12 cellular contexts compared by ENCODE assay signal in the genomic region with DNA sequence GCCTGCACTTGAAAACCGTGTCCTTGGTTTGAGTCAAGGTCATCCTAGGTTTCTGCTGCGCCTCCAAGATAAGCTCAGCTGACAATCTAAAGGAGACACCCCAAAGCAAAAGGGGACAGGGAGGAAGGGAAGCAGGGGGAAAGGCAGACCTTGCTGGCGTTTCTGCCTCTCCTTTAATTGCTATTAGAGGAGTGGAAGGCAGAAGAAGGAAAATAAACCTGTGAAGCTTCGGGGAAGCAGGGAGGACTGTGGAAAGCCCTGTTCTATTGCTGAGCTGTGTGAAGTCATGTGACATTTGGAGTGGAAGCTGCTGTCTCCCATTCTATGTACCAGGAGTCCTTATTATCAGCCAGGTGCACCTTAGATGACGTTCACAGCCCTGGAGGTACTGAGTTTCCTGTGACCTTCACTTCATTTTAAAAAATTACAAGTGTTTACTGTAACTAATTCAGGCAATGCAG. TPM values are rescaled to one million over a fixed set of nuclear protein-coding genes. Genes with fewer than 3 reads are reported as not detected.
DNase-seq lines count a peak whose midpoint lies in the region; ATAC-seq and TF ChIP-seq lines count a peak whose summit lies in the region.
"Had no signal": no experiment of that assay in that cellular context is flagged by ENCODE, and none has a peak within 500 bp of the region (broad histone marks: within the 10 kb centered on the region; RNA-seq: fewer than 3 reads in every experiment).

No MANE protein-coding gene starts in this region.

- no peaks in the 10 kb centered on the region for H3K27me3 ChIP-seq in cardiac muscle cell
- H3K27me3 ChIP-seq in iPS-20b (ENCODE audit: insufficient read depth, low read length): no peaks in the 10 kb centered on the region
- H3K27me3 ChIP-seq in transverse colon: no peaks in the 10 kb centered on the region
- no peaks in the 10 kb centered on the region for H3K27me3 ChIP-seq in foreskin keratinocyte
- H3K27me3 ChIP-seq: upper lobe of left lung had no signal

- TF ChIP-seq POLR2A in transverse colon (IDR thresholded peaks at IDR 0.05): no peak

- no peak for TF ChIP-seq CTCF in cardiac muscle cell (IDR thresholded peaks at IDR 0.05; ENCODE audit: low read depth, low read length)
- no peak for TF ChIP-seq CTCF in transverse colon (IDR thresholded peaks at IDR 0.05)
- no peak for TF ChIP-seq CTCF in foreskin keratinocyte (conservative IDR thresholded peaks at IDR 0.05)

- DNase-seq in cardiac muscle cell (ENCODE audit: low read depth in 1 of 2, low spot score in 1 of 2): peak in 1 of 2 donors; percentile 47
- no peak for DNase-seq in left ventricle myocardium superior
- peak; percentile 53 for DNase-seq in NCI-H774 (lab: John Stamatoyannopoulos, UW)
- no peak for DNase-seq in transverse colon
- DNase-seq in foreskin keratinocyte: no peak
- DNase-seq: activated CD8-positive, alpha-beta memory T cell treated with anti-CD3 and anti-CD28 coated beads, Interleukin-2, amount 50 U/mL, for 48 hours; NCI-H1694; SIG-M5; upper lobe of left lung had no signal

- in situ Hi-C loops in transverse colon (cut with MboI; ENCODE audit: low pct_ligation_motif_present in 1 of 4, low pct_unique_long_range_greater_than_20kb in 1 of 4, low sequenced_read_pairs in 3 of 4): loop anchor here in 1 of 4 donors (5.0 kb wide), 1 partner anchor 61 kb away; no protein-coding TSS in a partner anchor

- H3K9me3 ChIP-seq in cardiac muscle cell (ENCODE audit: low read depth) (no peaks in the 10 kb centered on the region), iPS-20b (ENCODE audit: insufficient read depth, low read depth, low read length) (no peaks in the 10 kb centered on the region), transverse colon (no peaks in the 10 kb centered on the region)
- H3K9me3 ChIP-seq: upper lobe of left lung had no signal

- no peak for ATAC-seq in left ventricle myocardium superior
- ATAC-seq in GM18519 (IDR thresholded peaks at IDR 0.05; ENCODE audit: low FRiP score, unreplicated experiment): no peak
- no peak for ATAC-seq in foreskin keratinocyte
- ATAC-seq in HG03175 (IDR thresholded peaks at IDR 0.05; ENCODE audit: unreplicated experiment): no peak

- intact Hi-C loops in left ventricle myocardium superior (cut with micrococcal nuclease): no loop called here
- intact Hi-C loops in transverse colon (cut with DNase I; ENCODE audit: low total_unique reads): no loop called here

- 54 to 60% methylated on average over 3 to 5 of the region's 5 CpGs for WGBS in transverse colon (ENCODE audit: low coverage in 1 of 2), 2 donors

- no peak for TF ChIP-seq EP300 in transverse colon (IDR thresholded peaks at IDR 0.05; ENCODE audit: low read depth)

- 0 out of 2 replicates have a peak overlapping the region, but pooled peaks have one; percentile 25 for H3K9ac ChIP-seq in iPS-20b (ENCODE audit: low read depth, low read length)

- H3K36me3 ChIP-seq in cardiac muscle cell (no peaks in the 10 kb centered on the region), iPS-20b (ENCODE audit: insufficient read depth, low read depth, low read length) (0 out of 2 replicates have a peak, but pooled peaks cover 1% of the 10 kb centered on the region), transverse colon (no peaks in the 10 kb centered on the region)
- H3K36me3 ChIP-seq: upper lobe of left lung had no signal

- H3K27ac ChIP-seq in cardiac muscle cell (peak overlapping the region; percentile 77), iPS-20b (ENCODE audit: low read length) (no peak overlapping the region), transverse colon (peak overlapping the region in 3 of 4 donors; percentile 3 to 46 (median 14)), foreskin keratinocyte (no peak overlapping the region)

- H3K4me3 ChIP-seq in cardiac muscle cell (no peak overlapping the region), iPS-20b (ENCODE audit: low read length) (no peak overlapping the region), transverse colon (no peak overlapping the region)
- H3K4me3 ChIP-seq: upper lobe of left lung had no signal

- H3K4me1 ChIP-seq in cardiac muscle cell (ENCODE audit: low read depth) (peaks cover 31% of the 10 kb centered on the region), iPS-20b (ENCODE audit: insufficient read depth, low read length) (peaks cover 28% of the 10 kb centered on the region; the same call in 1 of the 2 replicates), transverse colon (peaks cover 13 to 37% (median 21%) of the 10 kb centered on the region in 4 donors), foreskin keratinocyte (peaks cover 11% of the 10 kb centered on the region)

RNA-seq across cellular contexts. Expression of a gene that starts 21.5 kb away (rescaled TPM):
- total RNA-seq in cardiac muscle cell (49.5 and 118 TPM in 2 replicates), left ventricle myocardium superior (57.2 TPM), transverse colon (100 to 1,000 TPM in 3 of 4 donors, 10 to 100 TPM in 1; 90.5 to 190 (median 138) TPM), foreskin keratinocyte (43.6 and 57.5 TPM in 2 replicates)
- polyA plus RNA-seq in cardiac muscle cell (60.8 and 90.6 TPM in 2 replicates), foreskin keratinocyte (12.9 and 13.7 TPM in 2 replicates)

Comparison
In these comparisons a context has a peak if more than half of its experiments do, and no peak if none do; other contexts are left out.
1. H3K27ac ChIP-seq: peak in cardiac muscle cell (single experiment) and transverse colon (3 of 4); none in iPS-20b (single experiment) and foreskin keratinocyte (single experiment).